ENCODE assay signal across 1 cellular context in the genomic region with DNA sequence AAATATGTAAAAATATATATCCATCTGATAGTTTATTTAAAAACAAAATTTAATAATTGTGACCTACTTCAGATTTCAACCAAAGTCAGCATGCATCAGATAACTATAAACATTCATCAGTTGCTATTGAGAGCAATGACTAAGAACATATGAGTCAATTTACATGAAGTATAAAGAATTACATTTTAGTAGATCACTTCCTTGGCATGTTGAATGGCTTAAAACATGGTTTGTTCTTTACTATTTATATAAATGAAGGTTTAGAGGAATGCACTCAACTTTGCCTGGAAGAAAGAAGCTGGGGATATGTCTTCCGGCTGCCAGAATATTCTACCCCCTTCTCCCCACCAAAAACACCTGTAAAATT.
TF ChIP-seq lines count a peak whose summit lies in the region.

No MANE protein-coding gene starts in this region.

TF ChIP-seq in GM23338, 12 proteins besides CTCF, POLR2A, EP300 and RAD21 (continued from another document):
- TF ChIP-seq, protein P1, sequence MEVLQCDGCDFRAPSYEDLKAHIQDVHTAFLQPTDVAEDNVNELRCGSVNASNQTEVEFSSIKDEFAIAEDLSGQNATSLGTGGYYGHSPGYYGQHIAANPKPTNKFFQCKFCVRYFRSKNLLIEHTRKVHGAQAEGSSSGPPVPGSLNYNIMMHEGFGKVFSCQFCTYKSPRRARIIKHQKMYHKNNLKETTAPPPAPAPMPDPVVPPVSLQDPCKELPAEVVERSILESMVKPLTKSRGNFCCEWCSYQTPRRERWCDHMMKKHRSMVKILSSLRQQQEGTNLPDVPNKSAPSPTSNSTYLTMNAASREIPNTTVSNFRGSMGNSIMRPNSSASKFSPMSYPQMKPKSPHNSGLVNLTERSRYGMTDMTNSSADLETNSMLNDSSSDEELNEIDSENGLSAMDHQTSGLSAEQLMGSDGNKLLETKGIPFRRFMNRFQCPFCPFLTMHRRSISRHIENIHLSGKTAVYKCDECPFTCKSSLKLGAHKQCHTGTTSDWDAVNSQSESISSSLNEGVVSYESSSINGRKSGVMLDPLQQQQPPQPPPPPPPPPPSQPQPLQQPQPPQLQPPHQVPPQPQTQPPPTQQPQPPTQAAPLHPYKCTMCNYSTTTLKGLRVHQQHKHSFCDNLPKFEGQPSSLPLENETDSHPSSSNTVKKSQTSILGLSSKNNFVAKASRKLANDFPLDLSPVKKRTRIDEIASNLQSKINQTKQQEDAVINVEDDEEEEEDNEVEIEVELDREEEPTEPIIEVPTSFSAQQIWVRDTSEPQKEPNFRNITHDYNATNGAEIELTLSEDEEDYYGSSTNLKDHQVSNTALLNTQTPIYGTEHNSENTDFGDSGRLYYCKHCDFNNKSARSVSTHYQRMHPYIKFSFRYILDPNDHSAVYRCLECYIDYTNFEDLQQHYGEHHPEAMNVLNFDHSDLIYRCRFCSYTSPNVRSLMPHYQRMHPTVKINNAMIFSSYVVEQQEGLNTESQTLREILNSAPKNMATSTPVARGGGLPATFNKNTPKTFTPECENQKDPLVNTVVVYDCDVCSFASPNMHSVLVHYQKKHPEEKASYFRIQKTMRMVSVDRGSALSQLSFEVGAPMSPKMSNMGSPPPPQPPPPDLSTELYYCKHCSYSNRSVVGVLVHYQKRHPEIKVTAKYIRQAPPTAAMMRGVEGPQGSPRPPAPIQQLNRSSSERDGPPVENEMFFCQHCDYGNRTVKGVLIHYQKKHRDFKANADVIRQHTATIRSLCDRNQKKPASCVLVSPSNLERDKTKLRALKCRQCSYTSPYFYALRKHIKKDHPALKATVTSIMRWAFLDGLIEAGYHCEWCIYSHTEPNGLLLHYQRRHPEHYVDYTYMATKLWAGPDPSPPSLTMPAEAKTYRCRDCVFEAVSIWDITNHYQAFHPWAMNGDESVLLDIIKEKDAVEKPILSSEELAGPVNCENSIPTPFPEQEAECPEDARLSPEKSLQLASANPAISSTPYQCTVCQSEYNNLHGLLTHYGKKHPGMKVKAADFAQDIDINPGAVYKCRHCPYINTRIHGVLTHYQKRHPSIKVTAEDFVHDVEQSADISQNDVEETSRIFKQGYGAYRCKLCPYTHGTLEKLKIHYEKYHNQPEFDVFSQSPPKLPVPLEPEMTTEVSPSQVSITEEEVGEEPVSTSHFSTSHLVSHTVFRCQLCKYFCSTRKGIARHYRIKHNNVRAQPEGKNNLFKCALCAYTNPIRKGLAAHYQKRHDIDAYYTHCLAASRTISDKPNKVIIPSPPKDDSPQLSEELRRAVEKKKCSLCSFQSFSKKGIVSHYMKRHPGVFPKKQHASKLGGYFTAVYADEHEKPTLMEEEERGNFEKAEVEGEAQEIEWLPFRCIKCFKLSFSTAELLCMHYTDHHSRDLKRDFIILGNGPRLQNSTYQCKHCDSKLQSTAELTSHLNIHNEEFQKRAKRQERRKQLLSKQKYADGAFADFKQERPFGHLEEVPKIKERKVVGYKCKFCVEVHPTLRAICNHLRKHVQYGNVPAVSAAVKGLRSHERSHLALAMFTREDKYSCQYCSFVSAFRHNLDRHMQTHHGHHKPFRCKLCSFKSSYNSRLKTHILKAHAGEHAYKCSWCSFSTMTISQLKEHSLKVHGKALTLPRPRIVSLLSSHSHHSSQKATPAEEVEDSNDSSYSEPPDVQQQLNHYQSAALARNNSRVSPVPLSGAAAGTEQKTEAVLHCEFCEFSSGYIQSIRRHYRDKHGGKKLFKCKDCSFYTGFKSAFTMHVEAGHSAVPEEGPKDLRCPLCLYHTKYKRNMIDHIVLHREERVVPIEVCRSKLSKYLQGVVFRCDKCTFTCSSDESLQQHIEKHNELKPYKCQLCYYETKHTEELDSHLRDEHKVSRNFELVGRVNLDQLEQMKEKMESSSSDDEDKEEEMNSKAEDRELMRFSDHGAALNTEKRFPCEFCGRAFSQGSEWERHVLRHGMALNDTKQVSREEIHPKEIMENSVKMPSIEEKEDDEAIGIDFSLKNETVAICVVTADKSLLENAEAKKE (CRISPR knock-in tag; IDR thresholded peaks at IDR 0.05) = no peak
- TF ChIP-seq EZH2 (IDR thresholded peaks at IDR 0.05; ENCODE audit: low read depth, unreplicated experiment) (no peak), CREB1 (CRISPR knock-in tag; IDR thresholded peaks at IDR 0.05; ENCODE audit: low read depth) (no peak)
